Comparison of ENCODE assay signal across 11 cellular contexts in the genomic region with DNA sequence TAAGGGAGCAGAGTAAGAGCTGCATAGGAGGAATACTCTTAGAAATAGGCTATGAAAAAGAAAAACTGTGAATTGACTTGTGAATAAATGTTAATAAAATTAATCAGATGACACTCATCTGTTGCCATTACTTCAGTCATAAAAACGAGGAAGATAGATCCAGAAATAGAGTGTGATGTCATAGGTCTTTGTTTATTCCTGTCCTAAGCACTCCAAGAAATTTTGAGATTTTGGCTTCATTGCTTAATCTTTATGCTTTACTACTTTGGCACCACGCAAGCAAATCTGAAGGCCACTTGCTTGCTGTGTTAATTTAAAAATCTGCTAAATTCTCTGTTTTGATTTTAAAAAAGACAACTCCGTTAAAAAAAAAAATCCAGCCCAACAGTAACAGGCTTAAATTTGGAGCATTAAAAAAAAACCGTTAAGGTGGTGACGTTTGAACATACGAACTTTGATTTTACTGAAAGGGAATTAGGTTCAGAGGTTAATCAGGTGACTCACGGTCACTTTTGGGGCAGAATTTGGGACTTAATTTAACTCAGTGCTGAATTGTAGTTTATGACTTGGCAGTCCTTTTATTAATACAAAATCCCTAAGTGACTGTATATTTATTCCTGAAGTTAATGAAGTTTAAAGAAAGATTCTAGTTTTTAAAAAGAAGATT. TPM values are rescaled to one million over a fixed set of nuclear protein-coding genes. Genes with fewer than 3 reads are reported as not detected.
DNase-seq lines count a peak whose midpoint lies in the region; ATAC-seq and TF ChIP-seq lines count a peak whose summit lies in the region.
"Had no signal": no experiment of that assay in that cellular context is flagged by ENCODE, and none has a peak within 500 bp of the region (broad histone marks: within the 10 kb centered on the region; RNA-seq: fewer than 3 reads in every experiment).

No MANE protein-coding gene starts in this region.

- no peak for ATAC-seq in GM21786 (IDR thresholded peaks at IDR 0.05; ENCODE audit: unreplicated experiment)
- no peak for ATAC-seq in GM18520 (IDR thresholded peaks at IDR 0.05; ENCODE audit: unreplicated experiment)
- no peak for ATAC-seq in GM19395 (IDR thresholded peaks at IDR 0.05; ENCODE audit: unreplicated experiment)

- H3K4me1 ChIP-seq in ACC112 (ENCODE audit: control insufficient read depth, insufficient read depth, low read length, unreplicated experiment) (peaks cover 22% of the 10 kb centered on the region), mammary epithelial cell (ENCODE audit: insufficient read depth, low read length) (peaks cover 25% of the 10 kb centered on the region)

- H3K9me3 ChIP-seq in mammary epithelial cell (replicated peaks; ENCODE audit: insufficient read depth, low read length): no peaks in the 10 kb centered on the region
- H3K9me3 ChIP-seq: HAP-1 had no signal

- H3K27ac ChIP-seq in ACC112 (ENCODE audit: low read depth, low read length) (peak overlapping the region; percentile 88), mammary epithelial cell (ENCODE audit: insufficient read depth, low read depth, low read length) (peak overlapping the region; percentile 22)

- peaks cover 8% of the 10 kb centered on the region for H4K20me1 ChIP-seq in mammary epithelial cell (ENCODE audit: insufficient read depth, low read length)

- dilution Hi-C loops in mammary epithelial cell (cut with HindIII; ENCODE audit: low sequenced_read_pairs): no loop called here

- H2AFZ ChIP-seq in ACC112 (ENCODE audit: low read length, unreplicated experiment) (no peak overlapping the region), mammary epithelial cell (ENCODE audit: low read depth, low read length) (no peak overlapping the region)

- CTCF ChIA-PET in mammary epithelial cell (lab: Charles Lee; ENCODE audit: low non-redundant PET): no interaction called here

- peak overlapping the region; percentile 95 for H3K4me2 ChIP-seq in mammary epithelial cell (ENCODE audit: insufficient read depth, low read depth, low read length)

- no peak for TF ChIP-seq CTCF in mammary epithelial cell (conservative IDR thresholded peaks at IDR 0.05 in 1 of 2, IDR thresholded peaks at IDR 0.05 in 1 of 2; ENCODE audit: extremely low read depth in 1 of 2, insufficient read depth in 1 of 2, low read depth in 1 of 2, low read length in 2 of 2)

- intact Hi-C loops in mammary epithelial cell (cut with micrococcal nuclease): no loop called here

- H3K4me3 ChIP-seq in ACC112 (ENCODE audit: low read depth, low read length) (peak overlapping the region; percentile 90), mammary epithelial cell (replicated peaks in 1 of 3; ENCODE audit: insufficient read depth in 1 of 3, low read depth in 2 of 3, low read length in 3 of 3) (peak overlapping the region in 2 of 3 experiments; percentile 80 to 96)

- DNase-seq in LHCN-M2 (ENCODE audit: low read depth) (peak; percentile 49), mammary epithelial cell (peak; percentile 40), medulla oblongata (ENCODE audit: extremely low spot score) (peak; percentile 29), NCI-H748 (lab: John Stamatoyannopoulos, UW; ENCODE audit: unreplicated experiment) (no peak)
- DNase-seq: activated CD4-positive, alpha-beta T cell treated with anti-CD3 and anti-CD28 coated beads, Interleukin-2, amount 50 U/mL, for 48 hours; NCI-H187 had no signal

- WGBS in mammary epithelial cell (ENCODE audit: low coverage, missing lambda C conversion rate): 17% methylated on average over 7 of the region's 7 CpGs

- H3K27me3 ChIP-seq in ACC112 (ENCODE audit: insufficient read depth, low read length) (no peaks in the 10 kb centered on the region), mammary epithelial cell (ENCODE audit: insufficient read depth, low read length) (no peaks in the 10 kb centered on the region)

- BruUV-seq in mammary epithelial cell (replicated peaks; lab: Mats Ljungman, UMichigan): no TSS peak

- in situ Hi-C loops in mammary epithelial cell (cut with MboI; ENCODE audit: low sequenced_read_pairs in 2 of 2): no loop called here

- H3K36me3 ChIP-seq in ACC112 (ENCODE audit: insufficient read depth, low read length): peaks cover 28% of the 10 kb centered on the region
- peaks cover 22% of the 10 kb centered on the region for H3K36me3 ChIP-seq in mammary epithelial cell (ENCODE audit: insufficient read depth, low read length)

- peak overlapping the region; percentile 33 for H3K9ac ChIP-seq in mammary epithelial cell (ENCODE audit: insufficient read depth, low read length)

- H3K79me2 ChIP-seq in ACC112 (ENCODE audit: control insufficient read depth, insufficient read depth, low read length, unreplicated experiment) (peaks cover 69% of the 10 kb centered on the region), mammary epithelial cell (ENCODE audit: insufficient read depth, low read length) (peaks cover 75% of the 10 kb centered on the region)

RNA-seq across cellular contexts. Expression of a gene that starts 3.4 kb away (rescaled TPM):
- total RNA-seq in LHCN-M2 (2014; rRNA removed) (42.1 and 48.7 TPM in 2 replicates), mammary epithelial cell (10 to 100 TPM; 74.2 to 76.2 TPM)
- polyA plus RNA-seq in LHCN-M2 (2012): 17.4 TPM
- polyA plus RNA-seq in mammary epithelial cell: 14.1 TPM
- 4.3 TPM for polyA minus RNA-seq in mammary epithelial cell

RNA-seq across cellular contexts. Expression of a gene that starts 27.2 kb away (rescaled TPM):
- 0.06 and 0.26 TPM in 2 replicates for total RNA-seq in LHCN-M2 (2014; rRNA removed)
- polyA plus RNA-seq in LHCN-M2 (2012): 0.16 TPM
- 1 to 10 TPM in 1 of 2 donors, under 1 TPM in 1; 0.67 to 3.1 TPM for total RNA-seq in mammary epithelial cell
- polyA plus RNA-seq in mammary epithelial cell: 0.16 TPM
- not detected for polyA minus RNA-seq in mammary epithelial cell
